Comparison of ENCODE assay signal across 1 cellular context in genomic region chr4:129429566-129430339, GRCh38.
TF ChIP-seq lines count a peak whose summit lies in the region.

No MANE protein-coding gene starts in this region.

TF ChIP-seq in SK-N-SH, 30 proteins besides CTCF, POLR2A, EP300 and RAD21 (continued from another document):
- no peak for TF ChIP-seq PBX3 (IDR thresholded peaks at IDR 0.05)
- no peak for TF ChIP-seq ZBTB33 (IDR thresholded peaks at IDR 0.05; ENCODE audit: borderline replicate concordance, low read depth)
